7 cellular contexts compared by ENCODE assay signal in genomic region chr2:236343400-236344161, GRCh38.
A peak's percentile ranks its signal among the peaks of the same experiment; 100 is the strongest.
DNase-seq lines count a peak whose midpoint lies in the region; ATAC-seq and TF ChIP-seq lines count a peak whose summit lies in the region.

No MANE protein-coding gene starts in this region.

- DNase-seq in GDM1 (lab: John Stamatoyannopoulos, UW) (peak; percentile 26), SHP77 (lab: John Stamatoyannopoulos, UW) (peak; percentile 59 to 66), astrocyte of the hippocampus (ENCODE audit: low read depth, low spot score) (peak; percentile 82), iPS DF 4.7 (ENCODE audit: extremely low read depth, low spot score) (peak; percentile 51), spleen (no peak)

- H4K20me1 ChIP-seq in KMS-11 (ENCODE audit: insufficient read depth): no peaks in the 10 kb centered on the region

- H3K4me3 ChIP-seq in KMS-11 (IDR thresholded peaks at IDR 0.05; ENCODE audit: insufficient read depth, low read depth, low read length): no peak overlapping the region
- no peak overlapping the region for H3K4me3 ChIP-seq in spleen

- 29 to 44% (median 36%) methylated on average over 9 to 10 of the region's 10 CpGs for WGBS in spleen, 5 donors

- H3K79me2 ChIP-seq in KMS-11 (ENCODE audit: insufficient read depth, low read depth): no peaks in the 10 kb centered on the region

- H2AFZ ChIP-seq in KMS-11 (ENCODE audit: low read depth): peak overlapping the region; percentile 59; the same call in 1 of the 2 replicates

- H3K9ac ChIP-seq in KMS-11: no peak overlapping the region

- no peaks in the 10 kb centered on the region for H3K4me1 ChIP-seq in KMS-11 (ENCODE audit: low read depth, poor library complexity, severe bottlenecking)
- peaks cover 0 to 12% (median 5%) of the 10 kb centered on the region in 6 donors for H3K4me1 ChIP-seq in spleen

- no peak overlapping the region for H3K4me2 ChIP-seq in KMS-11

- ATAC-seq in GM21447 (IDR thresholded peaks at IDR 0.05; ENCODE audit: unreplicated experiment): no peak

- TF ChIP-seq CTCF in KMS-11 (conservative IDR thresholded peaks at IDR 0.05; ENCODE audit: low read depth, low read length) (peak; percentile 86), spleen (IDR thresholded peaks at IDR 0.05 in 8 of 11, conservative IDR thresholded peaks at IDR 0.05 in 3 of 11) (peak in 10 of 11 experiments; percentile 58 to 86 (median 76))

- no peaks in the 10 kb centered on the region for H3K9me3 ChIP-seq in spleen

- H3K27ac ChIP-seq in KMS-11 (no peak overlapping the region), spleen (no peak overlapping the region)

- intact Hi-C loops in spleen (cut with DNase I; ENCODE audit: low total_unique reads): no loop called here

- H3K27me3 ChIP-seq in KMS-11 (ENCODE audit: insufficient read depth, low read depth) (no peaks in the 10 kb centered on the region), spleen (replicated peaks in 1 of 7) (peaks cover 0 to 12% (median 0%) of the 10 kb centered on the region in 7 donors)

- no peak for TF ChIP-seq POLR2A in spleen (IDR thresholded peaks at IDR 0.05)

- no peaks in the 10 kb centered on the region for H3K36me3 ChIP-seq in KMS-11 (ENCODE audit: insufficient read depth)
- H3K36me3 ChIP-seq in spleen: no peaks in the 10 kb centered on the region
